Comparison of ENCODE assay signal across 7 cellular contexts in genomic region chr6:42445955-42446354, GRCh38. TPM values are rescaled to one million over a fixed set of nuclear protein-coding genes. Genes with fewer than 3 reads are reported as not detected.
DNase-seq lines count a peak whose midpoint lies in the region; ATAC-seq and TF ChIP-seq lines count a peak whose summit lies in the region.
"Not testable (repeated sequence)": the region's sequence is repeated elsewhere in the genome, so short reads cannot be mapped to it uniquely, and the experiment has no call there.

No MANE protein-coding gene starts in this region.

- DNase-seq in CD4-positive, alpha-beta T cell; T-helper 17 cell; activated T-cell treated with anti-CD3 and anti-CD28 coated beads, Interleukin-2, amount 50 U/mL, for 24 hours; effector memory CD8-positive, alpha-beta T cell; naive thymus-derived CD8-positive, alpha-beta T cell: not testable (repeated sequence)

- H3K27ac Mint-ChIP-seq in CD4-positive, alpha-beta T cell, result peak overlapping the region; percentile 84
- H3K27ac Mint-ChIP-seq in T-helper 17 cell, result peak overlapping the region; percentile 95
- H3K27ac Mint-ChIP-seq in activated T-cell treated with anti-CD3 and anti-CD28 coated beads, Interleukin-2, amount 50 U/mL, for 24 hours, result peak overlapping the region; percentile 63
- H3K27ac Mint-ChIP-seq in activated naive CD8-positive, alpha-beta T cell, result peak overlapping the region; percentile 54
- H3K27ac Mint-ChIP-seq in effector memory CD8-positive, alpha-beta T cell, result peak overlapping the region; percentile 50 to 78
- peak overlapping the region in 8 of 10 donors; percentile 45 to 92 (median 70) for H3K27ac Mint-ChIP-seq in naive thymus-derived CD8-positive, alpha-beta T cell

- POLR2A ChIA-PET in CD4-positive, alpha-beta T cell (lab: Charles Lee); HEK293 (lab: Yijun Ruan, JAX): not testable (repeated sequence)
- POLR2A ChIA-PET in naive thymus-derived CD8-positive, alpha-beta T cell (lab: Charles Lee), result interaction anchor here (0.8 to 1.1 kb wide), 2 partner anchors 54 to 78 kb away, joined by 3 read pairs; no protein-coding TSS in a partner anchor

- not testable (repeated sequence) for ATAC-seq in CD4-positive, alpha-beta T cell (ENCODE audit: poor library complexity); T-helper 17 cell; effector memory CD8-positive, alpha-beta T cell (replicated peaks); naive thymus-derived CD8-positive, alpha-beta T cell

- peaks cover 99% of the 10 kb centered on the region for H3K4me1 Mint-ChIP-seq in CD4-positive, alpha-beta T cell (ENCODE audit: low read depth)
- H3K4me1 Mint-ChIP-seq in T-helper 17 cell, result peaks cover 66% of the 10 kb centered on the region
- H3K4me1 Mint-ChIP-seq in activated T-cell treated with anti-CD3 and anti-CD28 coated beads, Interleukin-2, amount 50 U/mL, for 24 hours (ENCODE audit: low read depth), result peaks cover 89% of the 10 kb centered on the region
- peaks cover 86% of the 10 kb centered on the region for H3K4me1 Mint-ChIP-seq in activated naive CD8-positive, alpha-beta T cell (ENCODE audit: low read depth)
- H3K4me1 Mint-ChIP-seq in effector memory CD8-positive, alpha-beta T cell (ENCODE audit: low read depth in 2 of 2), result peaks cover 70 to 87% of the 10 kb centered on the region in 2 donors
- H3K4me1 Mint-ChIP-seq in naive thymus-derived CD8-positive, alpha-beta T cell, result peaks cover 52 to 95% (median 89%) of the 10 kb centered on the region in 4 donors

- not testable (repeated sequence) for H3K4me3 ChIP-seq in HEK293 (ENCODE audit: low read depth, low read length)

- peak overlapping the region; percentile 68 for H3K4me3 Mint-ChIP-seq in CD4-positive, alpha-beta T cell
- H3K4me3 Mint-ChIP-seq in T-helper 17 cell; activated T-cell treated with anti-CD3 and anti-CD28 coated beads, Interleukin-2, amount 50 U/mL, for 24 hours; activated naive CD8-positive, alpha-beta T cell: not testable (repeated sequence)
- H3K4me3 Mint-ChIP-seq in effector memory CD8-positive, alpha-beta T cell, result peak overlapping the region; percentile 31 to 44
- peak overlapping the region in 3 of 10 donors; percentile 3 to 40 (median 30) for H3K4me3 Mint-ChIP-seq in naive thymus-derived CD8-positive, alpha-beta T cell

- CTCF ChIA-PET in CD4-positive, alpha-beta T cell (lab: Charles Lee), result not testable (repeated sequence)
- CTCF ChIA-PET in HEK293 (lab: Yijun Ruan, JAX), result interaction anchor here (2.7 kb wide), 1 partner anchor 101 kb away, joined by 17 read pairs; no protein-coding TSS in a partner anchor

- not testable (repeated sequence) for H3K27me3 ChIP-seq in CD4-positive, alpha-beta T cell (ENCODE audit: control insufficient read depth, insufficient read depth, low read length)

- not testable (repeated sequence) for H3K9me3 ChIP-seq in CD4-positive, alpha-beta T cell (ENCODE audit: control insufficient read depth, low read length); HEK293 (ENCODE audit: control insufficient read depth, insufficient read depth, low read depth, low read length); T-helper 17 cell (ENCODE audit: control insufficient read depth, low read length, poor library complexity, severe bottlenecking)

- intact Hi-C loops in CD4-positive, alpha-beta T cell (cut with DNase I, micrococcal nuclease), result loop anchor here in 1 of 2 experiments (2.0 kb wide), 1 partner anchor 17 kb away; no protein-coding TSS in a partner anchor

- H3K9me3 Mint-ChIP-seq in CD4-positive, alpha-beta T cell; activated T-cell treated with anti-CD3 and anti-CD28 coated beads, Interleukin-2, amount 50 U/mL, for 24 hours; activated naive CD8-positive, alpha-beta T cell (ENCODE audit: low read depth); effector memory CD8-positive, alpha-beta T cell; naive thymus-derived CD8-positive, alpha-beta T cell: not testable (repeated sequence)

- H3K4me1 ChIP-seq in HEK293 (ENCODE audit: control insufficient read depth, insufficient read depth, low read length), result peaks cover 16% of the 10 kb centered on the region

- not testable (repeated sequence) for H3K36me3 ChIP-seq in HEK293 (ENCODE audit: control insufficient read depth in 2 of 2, insufficient read depth in 1 of 2, low read length in 2 of 2)

- not testable (repeated sequence) for H3K27ac ChIP-seq in CD4-positive, alpha-beta T cell (ENCODE audit: low read depth, low read length); HEK293 (ENCODE audit: extremely low read depth, low read depth, low read length)

- H3K27me3 Mint-ChIP-seq in CD4-positive, alpha-beta T cell; T-helper 17 cell; activated T-cell treated with anti-CD3 and anti-CD28 coated beads, Interleukin-2, amount 50 U/mL, for 24 hours; activated naive CD8-positive, alpha-beta T cell; effector memory CD8-positive, alpha-beta T cell; naive thymus-derived CD8-positive, alpha-beta T cell: not testable (repeated sequence)

- H3K36me3 Mint-ChIP-seq in CD4-positive, alpha-beta T cell (ENCODE audit: low read depth), result peaks cover 36% of the 10 kb centered on the region
- H3K36me3 Mint-ChIP-seq in T-helper 17 cell (ENCODE audit: low read depth); activated naive CD8-positive, alpha-beta T cell; effector memory CD8-positive, alpha-beta T cell (ENCODE audit: insufficient read depth): not testable (repeated sequence)
- H3K36me3 Mint-ChIP-seq in activated T-cell treated with anti-CD3 and anti-CD28 coated beads, Interleukin-2, amount 50 U/mL, for 24 hours (ENCODE audit: low read depth), result peaks cover 39% of the 10 kb centered on the region
- H3K36me3 Mint-ChIP-seq in naive thymus-derived CD8-positive, alpha-beta T cell, result peaks cover 0 to 24% (median 11%) of the 10 kb centered on the region in 3 donors

- TF ChIP-seq CTCF in CD4-positive, alpha-beta T cell (IDR thresholded peaks at IDR 0.05); HEK293 (tag by site-specific recombination; IDR thresholded peaks at IDR 0.05): not testable (repeated sequence)

TF ChIP-seq in HEK293, 187 proteins besides CTCF, POLR2A, EP300 and RAD21:
- peak; percentile 0; the same call in 1 of the 2 replicates for TF ChIP-seq EGR2 (tag by site-specific recombination; IDR thresholded peaks at IDR 0.05; ENCODE audit: low read depth)

RNA-seq across cellular contexts. Expression of gene TRERF1, which starts 5.8 kb away (rescaled TPM):
- 10 to 100 TPM; 31.0 to 31.7 TPM for total RNA-seq in CD4-positive, alpha-beta T cell
- total RNA-seq in T-helper 17 cell, result 10 to 100 TPM; 28.6 to 31.2 TPM
- 10 to 100 TPM; 17.5 to 18.2 TPM for total RNA-seq in naive thymus-derived CD8-positive, alpha-beta T cell
- 1 to 10 TPM; 3.8 to 7.1 (median 5.4) TPM for polyA plus RNA-seq in naive thymus-derived CD8-positive, alpha-beta T cell
